ENCODE assay signal across 8 cellular contexts in the genomic region with DNA sequence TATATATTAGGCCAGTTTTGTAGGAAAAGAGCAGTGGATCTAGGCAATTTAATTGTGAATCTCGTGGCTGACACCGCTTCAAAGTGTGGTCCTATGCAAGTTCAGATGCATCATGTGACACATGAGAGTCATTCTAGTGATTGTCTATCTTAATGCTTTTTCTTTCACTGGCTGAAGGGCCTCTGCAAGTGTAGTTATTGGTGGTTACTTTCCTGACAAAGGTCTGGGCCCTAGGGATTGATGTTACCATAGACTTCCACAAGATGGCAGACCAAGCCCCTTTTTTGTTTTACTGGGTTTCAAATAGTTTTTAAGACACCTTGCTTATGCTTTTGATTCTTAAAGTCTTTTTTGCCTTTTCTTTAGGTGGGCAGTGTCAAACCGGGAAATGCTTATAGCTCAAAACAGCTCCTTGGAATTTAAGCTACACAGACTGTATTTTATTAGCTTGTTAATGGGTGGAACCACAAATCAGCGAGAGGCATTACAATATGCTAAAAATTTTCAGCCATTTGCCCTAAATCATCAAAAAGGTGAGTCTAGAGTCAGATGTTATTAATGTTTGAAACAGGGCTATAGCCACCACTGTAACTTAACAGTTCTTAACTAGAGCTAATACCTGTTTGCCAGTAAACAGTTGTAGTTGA. TPM values are rescaled to one million over a fixed set of nuclear protein-coding genes. Genes with fewer than 3 reads are reported as not detected.
A peak's percentile ranks its signal among the peaks of the same experiment; 100 is the strongest.
DNase-seq lines count a peak whose midpoint lies in the region; ATAC-seq and TF ChIP-seq lines count a peak whose summit lies in the region.

No MANE protein-coding gene starts in this region.

- peak; percentile 67 for TF ChIP-seq CTCF in NB4 (IDR thresholded peaks at IDR 0.05; ENCODE audit: low read depth, low read length)

- no peak for TF ChIP-seq POLR2A in NB4 (IDR thresholded peaks at IDR 0.05; ENCODE audit: extremely low read depth, insufficient read length)

- DNase-seq in DMS53 (lab: John Stamatoyannopoulos, UW) (peak; percentile 83), NB4 (ENCODE audit: low read depth) (peak; percentile 75), germinal center (ENCODE audit: low spot score) (peak; percentile 58), pons (ENCODE audit: low spot score) (peak; percentile 54), posterior vena cava (ENCODE audit: low spot score) (no peak), 8988T (no peak)
- peak; percentile 5 to 11 for DNase-seq in activated CD4-positive, alpha-beta T cell treated with anti-CD3 and anti-CD28 coated beads, Interleukin-2, amount 50 U/mL, for 4 hours

- intact Hi-C loops in posterior vena cava (cut with DNase I), result no loop called here

- peak; percentile 56 for ATAC-seq in GM21423 (IDR thresholded peaks at IDR 0.05; ENCODE audit: unreplicated experiment)

- no peak overlapping the region for H3K4me3 ChIP-seq in NB4 (ENCODE audit: low read depth, low read length)

RNA-seq across cellular contexts. Expression of a gene that starts 25.9 kb away (rescaled TPM):
- 1 to 10 TPM; 1.3 to 1.9 TPM for total RNA-seq in posterior vena cava

RNA-seq across cellular contexts. Expression of a gene that starts 44.7 kb away (rescaled TPM):
- total RNA-seq in posterior vena cava, result 10 to 100 TPM; 20.3 to 22.9 TPM

Comparison
In these comparisons a context has a peak if more than half of its experiments do, and no peak if none do; other contexts are left out.
1. DNase-seq: peak in DMS53 (single experiment), NB4 (single experiment), activated CD4-positive, alpha-beta T cell treated with anti-CD3 and anti-CD28 coated beads, Interleukin-2, amount 50 U/mL, for 4 hours (2 of 2), germinal center (single experiment) and pons (single experiment); none in posterior vena cava (single experiment) and 8988T (single experiment).